Comparison of ENCODE assay signal across 21 cellular contexts in the genomic region with DNA sequence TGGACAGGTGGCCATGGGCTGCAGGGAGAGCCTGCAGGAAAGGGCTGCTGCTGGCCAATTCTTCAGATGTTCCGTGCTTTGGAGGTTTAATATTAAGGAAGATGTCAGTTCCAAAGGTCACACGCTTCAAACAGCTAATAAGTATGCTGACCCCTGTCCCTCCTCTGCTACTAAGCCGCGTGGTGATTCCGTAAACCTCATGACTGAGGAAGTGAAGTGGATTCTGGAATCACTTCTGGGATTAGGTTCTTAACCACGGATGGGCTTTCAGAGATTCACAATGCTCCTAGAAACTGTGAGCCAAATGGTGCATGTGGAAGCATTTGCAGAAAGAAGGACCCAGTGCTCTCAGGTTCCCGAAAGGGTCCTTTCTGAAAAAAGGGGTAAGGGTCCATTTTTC. TPM values are rescaled to one million over a fixed set of nuclear protein-coding genes. Genes with fewer than 3 reads are reported as not detected.
DNase-seq lines count a peak whose midpoint lies in the region; ATAC-seq and TF ChIP-seq lines count a peak whose summit lies in the region.
"Had no signal": no experiment of that assay in that cellular context is flagged by ENCODE, and none has a peak within 500 bp of the region (broad histone marks: within the 10 kb centered on the region; RNA-seq: fewer than 3 reads in every experiment).

No MANE protein-coding gene starts in this region.

- CTCF ChIA-PET in activated CD8-positive, alpha-beta memory T cell treated with anti-CD3 and anti-CD28 coated beads, Interleukin-2, amount 10 ng/mL, durations not matched to agents 7 days and 5 days (lab: Charles Lee), result no interaction called here

- peak; percentile 40 for DNase-seq in activated CD8-positive, alpha-beta memory T cell treated with anti-CD3 and anti-CD28 coated beads for 24 hours
- DNase-seq in activated CD8-positive, alpha-beta memory T cell treated with anti-CD3 and anti-CD28 coated beads, Interleukin-2, amount 10 ng/mL, durations not matched to agents 7 days and 5 days, result no peak
- DNase-seq in chondrocyte (ENCODE audit: low spot score) (no peak), nephron progenitor cell (no peak), substantia nigra (lab: John Stamatoyannopoulos, UW) (no peak), NCI-H2029 treated with DMSO at 0.1 percent for 48 hours (lab: John Stamatoyannopoulos, UW) (no peak), NCI-H2227 (lab: John Stamatoyannopoulos, UW; ENCODE audit: unreplicated experiment) (no peak), SKM-1 (lab: John Stamatoyannopoulos, UW; ENCODE audit: unreplicated experiment) (no peak)
- DNase-seq: 8988T; BE2C; CD4-positive, alpha-beta T cell; DMS79; IMR-90; Kasumi-1; MM.1S; NCI-H1105; NCI-H1694 treated with DMSO at 0.1 percent for 48 hours; NCI-H526 treated with DMSO at 0.1 percent for 48 hours; NK-92 treated with Interleukin-12 subunit alpha and Interleukin-12 subunit beta, amount 100 ng/mL, for 24 hours; OCI-M1; SHP77 treated with DMSO at 0.1 percent for 48 hours had no signal

- no peaks in the 10 kb centered on the region for H3K9me3 Mint-ChIP-seq in activated CD8-positive, alpha-beta memory T cell treated with anti-CD3 and anti-CD28 coated beads, Interleukin-2, amount 10 ng/mL, durations not matched to agents 7 days and 5 days (ENCODE audit: low read depth)
- H3K9me3 Mint-ChIP-seq in chondrocyte (ENCODE audit: low read depth) (no peaks in the 10 kb centered on the region), nephron progenitor cell (no peaks in the 10 kb centered on the region)
- H3K9me3 Mint-ChIP-seq: CD4-positive, alpha-beta T cell had no signal

- H3K27ac Mint-ChIP-seq in activated CD8-positive, alpha-beta memory T cell treated with anti-CD3 and anti-CD28 coated beads, Interleukin-2, amount 10 ng/mL, durations not matched to agents 7 days and 5 days, result no peak overlapping the region
- peak overlapping the region; percentile 89 for H3K27ac Mint-ChIP-seq in chondrocyte (ENCODE audit: unreplicated experiment)
- H3K27ac Mint-ChIP-seq in nephron progenitor cell, result peak overlapping the region; percentile 76
- H3K27ac Mint-ChIP-seq: CD4-positive, alpha-beta T cell had no signal

- H3K4me3 Mint-ChIP-seq in activated CD8-positive, alpha-beta memory T cell treated with anti-CD3 and anti-CD28 coated beads, Interleukin-2, amount 10 ng/mL, durations not matched to agents 7 days and 5 days, result no peak overlapping the region
- H3K4me3 Mint-ChIP-seq in chondrocyte (ENCODE audit: unreplicated experiment) (no peak overlapping the region), nephron progenitor cell (no peak overlapping the region)
- H3K4me3 Mint-ChIP-seq: CD4-positive, alpha-beta T cell had no signal

- no peak for ATAC-seq in activated CD8-positive, alpha-beta memory T cell treated with anti-CD3 and anti-CD28 coated beads, Interleukin-2, amount 10 ng/mL, durations not matched to agents 7 days and 5 days

- H3K36me3 Mint-ChIP-seq in activated CD8-positive, alpha-beta memory T cell treated with anti-CD3 and anti-CD28 coated beads, Interleukin-2, amount 10 ng/mL, durations not matched to agents 7 days and 5 days, result no peaks in the 10 kb centered on the region
- H3K36me3 Mint-ChIP-seq in chondrocyte (ENCODE audit: low read depth) (no peaks in the 10 kb centered on the region), nephron progenitor cell (ENCODE audit: low read depth) (no peaks in the 10 kb centered on the region)

- no peaks in the 10 kb centered on the region for H3K27me3 Mint-ChIP-seq in activated CD8-positive, alpha-beta memory T cell treated with anti-CD3 and anti-CD28 coated beads, Interleukin-2, amount 10 ng/mL, durations not matched to agents 7 days and 5 days
- no peaks in the 10 kb centered on the region for H3K27me3 Mint-ChIP-seq in chondrocyte (ENCODE audit: low read depth)
- peaks cover 7% of the 10 kb centered on the region for H3K27me3 Mint-ChIP-seq in nephron progenitor cell (ENCODE audit: low read depth, poor library complexity)
- H3K27me3 Mint-ChIP-seq: CD4-positive, alpha-beta T cell had no signal

- TF ChIP-seq CTCF in chondrocyte (IDR thresholded peaks at IDR 0.05) (no peak), nephron progenitor cell (IDR thresholded peaks at IDR 0.05) (no peak)

- peak overlapping the region; percentile 89 for H3K27ac ChIP-seq in substantia nigra (ENCODE audit: low read depth, low read length, poor library complexity, severe bottlenecking)

- H3K4me1 Mint-ChIP-seq in activated CD8-positive, alpha-beta memory T cell treated with anti-CD3 and anti-CD28 coated beads, Interleukin-2, amount 10 ng/mL, durations not matched to agents 7 days and 5 days, result no peaks in the 10 kb centered on the region
- peaks cover 48% of the 10 kb centered on the region for H3K4me1 Mint-ChIP-seq in chondrocyte (ENCODE audit: low read depth)
- H3K4me1 Mint-ChIP-seq in nephron progenitor cell, result peaks cover 72% of the 10 kb centered on the region

RNA-seq across cellular contexts. Expression of a gene that starts 28.5 kb away (rescaled TPM):
- 10 to 100 TPM; 21.7 to 22.9 TPM for total RNA-seq in activated CD8-positive, alpha-beta memory T cell treated with anti-CD3 and anti-CD28 coated beads, Interleukin-2, amount 10 ng/mL, durations not matched to agents 7 days and 5 days
- 12.1 to 18.2 TPM (median 14.9 TPM) in 3 replicates for total RNA-seq in chondrocyte
